Comparison of ENCODE assay signal across 9 cellular contexts in the genomic region with DNA sequence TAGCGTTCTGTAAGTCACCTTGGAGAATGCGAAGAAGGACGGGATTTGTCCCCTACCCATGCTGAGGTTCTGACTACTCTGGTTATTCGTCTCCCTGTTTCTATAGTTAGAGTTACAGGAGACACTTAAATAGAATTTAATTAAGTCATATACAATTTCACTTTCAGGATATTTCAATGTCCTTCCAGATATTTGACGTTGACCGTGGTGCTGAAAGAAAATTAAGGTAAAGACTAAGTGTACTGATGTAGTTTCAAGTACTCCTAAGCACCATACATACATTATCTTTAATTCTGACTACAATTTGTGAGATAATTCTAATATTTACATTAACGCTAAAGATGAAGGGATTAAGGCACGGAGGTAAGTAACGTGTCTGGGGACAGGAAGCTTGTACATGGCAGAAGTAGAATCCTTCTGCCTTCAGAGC. TPM values are rescaled to one million over a fixed set of nuclear protein-coding genes. Genes with fewer than 3 reads are reported as not detected.
DNase-seq lines count a peak whose midpoint lies in the region; FAIRE-seq and TF ChIP-seq lines count a peak whose summit lies in the region.
"Had no signal": no experiment of that assay in that cellular context is flagged by ENCODE, and none has a peak within 500 bp of the region (broad histone marks: within the 10 kb centered on the region; RNA-seq: fewer than 3 reads in every experiment).

No MANE protein-coding gene starts in this region.

- peak; percentile 13 for FAIRE-seq in astrocyte (lab: Jason Lieb, UNC)
- FAIRE-seq: TTC549 had no signal

- peaks cover 0 to 6% of the 10 kb centered on the region in 2 donors for H3K36me3 Mint-ChIP-seq in CD4-positive, alpha-beta memory T cell
- no peaks in the 10 kb centered on the region for H3K36me3 Mint-ChIP-seq in astrocyte (ENCODE audit: low read depth, unreplicated experiment)

- POLR2A ChIA-PET in CD4-positive, alpha-beta memory T cell (lab: Charles Lee; ENCODE audit: partially characterized antibody) = interaction anchor here (1.0 to 2.9 kb wide), 6 partner anchors 16 to 586 kb away, joined by 3 to 12 read pairs (median 6); partner anchors contain the start of genes C11orf54, CEP295, MED17 and TAF1D

- peaks cover 5% of the 10 kb centered on the region for H4K20me1 ChIP-seq in astrocyte (ENCODE audit: insufficient read depth, low read length)

- no peak for TF ChIP-seq CTCF in astrocyte (IDR thresholded peaks at IDR 0.05; ENCODE audit: insufficient read depth, low read depth, low read length)

- CTCF ChIA-PET in CD4-positive, alpha-beta memory T cell (lab: Charles Lee; ENCODE audit: partially characterized antibody) = interaction anchor here (1.5 to 1.6 kb wide), 2 partner anchors 38 to 464 kb away, joined by 3 to 5 read pairs; partner anchors contain the start of gene CEP295

- peaks cover 36% of the 10 kb centered on the region for H3K79me2 ChIP-seq in astrocyte (ENCODE audit: insufficient read depth, low read length)

- H3K27me3 Mint-ChIP-seq in CD4-positive, alpha-beta memory T cell = peaks cover 0 to 3% of the 10 kb centered on the region in 2 donors
- no peaks in the 10 kb centered on the region for H3K27me3 Mint-ChIP-seq in astrocyte (ENCODE audit: low read depth, unreplicated experiment)

- no peaks in the 10 kb centered on the region for H3K4me1 ChIP-seq in CD4-positive, alpha-beta memory T cell (ENCODE audit: insufficient read depth, low read length)
- no peaks in the 10 kb centered on the region for H3K4me1 ChIP-seq in astrocyte (ENCODE audit: insufficient read depth, low read length)

- no peaks in the 10 kb centered on the region for H3K36me3 ChIP-seq in CD4-positive, alpha-beta memory T cell (ENCODE audit: insufficient read depth, low read length)
- H3K36me3 ChIP-seq in astrocyte (ENCODE audit: insufficient read depth, low read length) = no peaks in the 10 kb centered on the region

- H3K27ac Mint-ChIP-seq in CD4-positive, alpha-beta memory T cell = peak overlapping the region; percentile 68 to 99 (median 96)
- peak overlapping the region; percentile 88 for H3K27ac Mint-ChIP-seq in astrocyte (ENCODE audit: unreplicated experiment)

- no peaks in the 10 kb centered on the region for H3K27me3 ChIP-seq in CD4-positive, alpha-beta memory T cell (ENCODE audit: insufficient read depth, low read length)
- no peaks in the 10 kb centered on the region for H3K27me3 ChIP-seq in astrocyte (ENCODE audit: insufficient read depth, low read length)

- DNase-seq in CD4-positive, alpha-beta memory T cell = no peak
- DNase-seq in HS-27A (ENCODE audit: low read depth) = peak; percentile 17
- peak; percentile 20 for DNase-seq in astrocyte (ENCODE audit: low read depth)
- peak; percentile 29 for DNase-seq in kidney tubule cell (ENCODE audit: low spot score)
- DNase-seq in NK-92 (lab: John Stamatoyannopoulos, UW; ENCODE audit: unreplicated experiment) = no peak
- no peak for DNase-seq in germinal center (ENCODE audit: low spot score)
- DNase-seq in activated CD4-positive, alpha-beta T cell treated with anti-CD3 and anti-CD28 coated beads for 1 hour = no peak

- H3K27ac ChIP-seq in CD4-positive, alpha-beta memory T cell (ENCODE audit: low read depth, low read length) = peak overlapping the region; percentile 92
- H3K27ac ChIP-seq in astrocyte (ENCODE audit: low read depth, low read length) (peak overlapping the region; percentile 97), temporal lobe (ENCODE audit: low read depth, low read length) (peak overlapping the region; percentile 83)

- H3K4me3 Mint-ChIP-seq in CD4-positive, alpha-beta memory T cell = peak overlapping the region; percentile 85 to 99 (median 90)
- peak overlapping the region; percentile 91 for H3K4me3 Mint-ChIP-seq in astrocyte (ENCODE audit: unreplicated experiment)

- peak overlapping the region; percentile 90 for H2AFZ ChIP-seq in astrocyte (ENCODE audit: low read depth, low read length)

- peak overlapping the region; percentile 3 to 61 for H3K4me3 ChIP-seq in CD4-positive, alpha-beta memory T cell (ENCODE audit: low read length in 2 of 2)
- H3K4me3 ChIP-seq in astrocyte (ENCODE audit: insufficient read depth, low read depth, low read length) = peak overlapping the region; percentile 98

- H3K9ac ChIP-seq in astrocyte (ENCODE audit: low read length) = peak overlapping the region; percentile 95

- H3K9me3 Mint-ChIP-seq in CD4-positive, alpha-beta memory T cell = no peaks in the 10 kb centered on the region
- no peaks in the 10 kb centered on the region for H3K9me3 Mint-ChIP-seq in astrocyte (ENCODE audit: unreplicated experiment)

- no peaks in the 10 kb centered on the region for H3K9me3 ChIP-seq in CD4-positive, alpha-beta memory T cell (ENCODE audit: control insufficient read depth in 1 of 2, low read length in 2 of 2)
- H3K9me3 ChIP-seq in astrocyte (ENCODE audit: insufficient read depth, low read depth, low read length) = no peaks in the 10 kb centered on the region

- intact Hi-C loops in CD4-positive, alpha-beta memory T cell (cut with micrococcal nuclease) = loop anchor here (1.0 to 5.0 kb wide), 4 partner anchors 345 to 1869 kb away; partner anchors contain the start of genes ANKRD49, MED17, MRE11 and SMCO4

- H3K4me2 ChIP-seq in astrocyte (ENCODE audit: low read length) = peak overlapping the region; percentile 92

- H3K4me1 Mint-ChIP-seq in CD4-positive, alpha-beta memory T cell = peaks cover 15 to 34% (median 22%) of the 10 kb centered on the region in 4 donors
- no peaks in the 10 kb centered on the region for H3K4me1 Mint-ChIP-seq in astrocyte (ENCODE audit: low read depth, unreplicated experiment)

RNA-seq across cellular contexts. Expression of gene SLC36A4, which starts 0.4 kb away (rescaled TPM):
- total RNA-seq in CD4-positive, alpha-beta memory T cell = 10 to 100 TPM; 15.4 to 21.5 TPM
- 10 to 100 TPM; 23.4 to 33.5 TPM for polyA plus RNA-seq in CD4-positive, alpha-beta memory T cell
- total RNA-seq in astrocyte (25.7 and 28.3 TPM in 2 replicates), temporal lobe (22.6 TPM)

Comparison
In these comparisons a context has a peak if more than half of its experiments do, and no peak if none do; other contexts are left out.
1. DNase-seq: peak in HS-27A (single experiment), astrocyte (single experiment) and kidney tubule cell (single experiment); none in CD4-positive, alpha-beta memory T cell (0 of 5), NK-92 (single experiment), germinal center (single experiment) and activated CD4-positive, alpha-beta T cell treated with anti-CD3 and anti-CD28 coated beads for 1 hour (single experiment).
2. Peak in every context shown above with its lines, with median percentiles within 50 percentile points of each other: H3K27ac ChIP-seq.